In the genomic region with DNA sequence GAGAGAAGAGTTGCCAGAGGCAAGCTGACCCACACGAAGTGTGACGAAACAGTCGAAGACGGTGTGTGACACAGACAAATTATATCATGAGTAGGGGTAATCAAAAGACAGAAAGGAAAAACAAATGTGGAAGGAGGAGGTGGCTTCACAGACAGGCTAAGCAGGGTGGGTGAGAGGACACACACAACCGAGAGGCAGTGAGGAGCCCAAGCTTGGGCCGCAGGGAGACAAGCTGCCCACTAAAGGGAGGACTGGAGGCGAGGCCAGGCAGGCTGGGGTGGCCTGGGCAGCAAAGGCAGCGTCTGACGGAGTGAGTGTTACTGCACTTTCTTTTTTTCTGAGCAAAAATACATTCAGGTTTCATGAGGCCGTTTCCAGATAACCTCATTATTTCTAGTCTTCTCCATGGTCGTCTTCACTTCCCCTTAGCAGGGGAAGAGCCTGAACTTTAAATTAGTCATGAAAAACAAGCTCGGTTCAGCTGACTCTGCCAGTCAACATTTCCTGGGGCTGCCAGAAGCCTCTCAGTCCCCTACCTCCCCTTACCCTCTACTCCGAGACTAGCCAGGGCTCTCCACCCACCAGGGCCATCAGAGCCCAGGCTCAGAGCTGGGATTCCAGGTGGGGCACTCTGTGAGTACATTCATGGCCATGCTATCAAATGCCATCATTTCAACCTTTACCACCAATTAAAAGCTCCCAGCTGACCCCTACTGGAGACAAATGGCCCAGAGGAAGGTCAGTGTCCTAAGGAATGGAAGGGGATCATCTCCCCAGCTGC, we compare ENCODE assay signal across 9 cellular contexts. TPM values are rescaled to one million over a fixed set of nuclear protein-coding genes. Genes with fewer than 3 reads are reported as not detected.
A peak's percentile ranks its signal among the peaks of the same experiment; 100 is the strongest.
DNase-seq lines count a peak whose midpoint lies in the region; ATAC-seq and TF ChIP-seq lines count a peak whose summit lies in the region.
"Had no signal": no experiment of that assay in that cellular context is flagged by ENCODE, and none has a peak within 500 bp of the region (broad histone marks: within the 10 kb centered on the region; RNA-seq: fewer than 3 reads in every experiment).

No MANE protein-coding gene starts in this region.

- H3K36me3 ChIP-seq in SK-N-SH (replicated peaks in 1 of 2; ENCODE audit: control insufficient read depth in 1 of 2, insufficient read depth in 2 of 2, low read length in 1 of 2): no peaks in the 10 kb centered on the region

- CTCF ChIA-PET in AG04450 (lab: Charles Lee): interaction anchor here (3.0 kb wide), 1 partner anchor 11 kb away, joined by 23 read pairs; no protein-coding TSS in a partner anchor
- CTCF ChIA-PET in SK-N-SH (lab: Yijun Ruan, JAX): interaction anchor here (0.7 to 7.3 kb wide), 9 partner anchors 12 to 412 kb away, joined by 3 to 67 read pairs (median 4); no protein-coding TSS in a partner anchor

- H2AFZ ChIP-seq in SK-N-SH (ENCODE audit: low read depth): no peak overlapping the region

- no peaks in the 10 kb centered on the region for H4K20me1 ChIP-seq in SK-N-SH (ENCODE audit: insufficient read depth)

- POLR2A ChIA-PET in AG04450 (lab: Yijun Ruan, JAX) (interaction anchor here (1.0 kb wide), 1 partner anchor 14 kb away, joined by 3 read pairs; the partner anchor contains the start of gene ZFP36L2), SK-N-SH (lab: Yijun Ruan, JAX) (interaction anchor here (1.1 kb wide), 1 partner anchor 13 kb away, joined by 8 read pairs; no protein-coding TSS in a partner anchor)

- peak; percentile 53 for ATAC-seq in GM21515 (IDR thresholded peaks at IDR 0.05; ENCODE audit: unreplicated experiment)
- peak; percentile 66 for ATAC-seq in left lobe of liver
- ATAC-seq in HG03039 (IDR thresholded peaks at IDR 0.05; ENCODE audit: unreplicated experiment): no peak
- no peak for ATAC-seq in stimulated activated naive CD8-positive, alpha-beta T cell treated with anti-CD3 and anti-CD28 coated beads, Interleukin-15, Interleukin-2, amounts not matched to agents 100 U/mL and 50 U/mL, for 24 hours

- no peaks in the 10 kb centered on the region for H3K9me2 ChIP-seq in SK-N-SH

- no peak overlapping the region for H3K9ac ChIP-seq in SK-N-SH

- H3K9me3 ChIP-seq in AG04450 (ENCODE audit: control insufficient read depth, insufficient read depth, low read length): no peaks in the 10 kb centered on the region; the same call in 1 of the 2 replicates
- no peaks in the 10 kb centered on the region for H3K9me3 ChIP-seq in SK-N-SH

- TF ChIP-seq CTCF in AG04450 (IDR thresholded peaks at IDR 0.05; ENCODE audit: low read depth, low read length): peak; percentile 18
- 0 out of 2 replicates have a peak, but pooled peaks have one; percentile 21 for TF ChIP-seq CTCF in SK-N-SH (IDR thresholded peaks at IDR 0.05)

- no peak overlapping the region for H3K4me2 ChIP-seq in SK-N-SH

- DNase-seq in AG04450 (ENCODE audit: low read depth, low spot score): no peak
- no peak for DNase-seq in SK-N-SH
- DNase-seq in left lobe of liver (ENCODE audit: low spot score): no peak
- no peak for DNase-seq in NCI-H226
- DNase-seq in stimulated activated naive CD8-positive, alpha-beta T cell treated with anti-CD3 and anti-CD28 coated beads, Interleukin-15, Interleukin-2, amounts not matched to agents 100 U/mL and 50 U/mL, for 24 hours: no peak
- no peak for DNase-seq in central memory CD4-positive, alpha-beta T cell
- DNase-seq: activated CD4-positive, alpha-beta T cell treated with anti-CD3 and anti-CD28 coated beads for 48 hours had no signal

- H3K27me3 ChIP-seq in AG04450 (ENCODE audit: control insufficient read depth, insufficient read depth, low read length) (no peaks in the 10 kb centered on the region), SK-N-SH (ENCODE audit: insufficient read depth) (no peaks in the 10 kb centered on the region)

- no peak overlapping the region for H3K4me3 ChIP-seq in AG04450 (ENCODE audit: low read depth, low read length)
- H3K4me3 ChIP-seq in SK-N-SH (ENCODE audit: low read depth in 2 of 2, low read length in 1 of 2): no peak overlapping the region

- peaks cover 0 to 6% of the 10 kb centered on the region in 2 experiments; a peak in 1 of 4 replicates for H3K4me1 ChIP-seq in SK-N-SH (ENCODE audit: control insufficient read depth in 1 of 2, insufficient read depth in 2 of 2, low read depth in 1 of 2, low read length in 1 of 2)

- TF ChIP-seq EP300 in SK-N-SH (IDR thresholded peaks at IDR 0.05; ENCODE audit: borderline replicate concordance in 1 of 2, low read depth in 1 of 2, low read length in 1 of 2): no peak

- no peak overlapping the region for H3K27ac ChIP-seq in AG04450 (ENCODE audit: low read depth, low read length)
- no peak overlapping the region for H3K27ac ChIP-seq in SK-N-SH (ENCODE audit: low read depth in 2 of 2, low read length in 1 of 2)

- H3F3A ChIP-seq in SK-N-SH (replicated peaks; ENCODE audit: insufficient read depth): no peaks in the 10 kb centered on the region

- TF ChIP-seq RAD21 in SK-N-SH (IDR thresholded peaks at IDR 0.05; ENCODE audit: low read length): no peak; the same call in 1 of the 2 replicates

- WGBS in SK-N-SH (ENCODE audit: low lambda C conversion rate): 93% methylated on average over 13 of the region's 13 CpGs

- H3K79me2 ChIP-seq in SK-N-SH (ENCODE audit: insufficient read depth): no peaks in the 10 kb centered on the region

TF ChIP-seq in SK-N-SH, 30 proteins besides CTCF, POLR2A, EP300 and RAD21:
- TF ChIP-seq IRF3 (IDR thresholded peaks at IDR 0.05; ENCODE audit: low read depth, low read length): no peak
- TF ChIP-seq JUND (IDR thresholded peaks at IDR 0.05): no peak
- TF ChIP-seq FOXM1 (IDR thresholded peaks at IDR 0.05; ENCODE audit: low read depth): no peak
- TF ChIP-seq, protein P1, sequence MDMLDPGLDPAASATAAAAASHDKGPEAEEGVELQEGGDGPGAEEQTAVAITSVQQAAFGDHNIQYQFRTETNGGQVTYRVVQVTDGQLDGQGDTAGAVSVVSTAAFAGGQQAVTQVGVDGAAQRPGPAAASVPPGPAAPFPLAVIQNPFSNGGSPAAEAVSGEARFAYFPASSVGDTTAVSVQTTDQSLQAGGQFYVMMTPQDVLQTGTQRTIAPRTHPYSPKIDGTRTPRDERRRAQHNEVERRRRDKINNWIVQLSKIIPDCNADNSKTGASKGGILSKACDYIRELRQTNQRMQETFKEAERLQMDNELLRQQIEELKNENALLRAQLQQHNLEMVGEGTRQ (IDR thresholded peaks at IDR 0.05; ENCODE audit: borderline replicate concordance, low read depth, low read length): no peak
- TF ChIP-seq CHD2 (IDR thresholded peaks at IDR 0.05; ENCODE audit: low read length, partially characterized antibody): no peak
- TF ChIP-seq ELF1 (IDR thresholded peaks at IDR 0.05): no peak
- TF ChIP-seq SMC3 (IDR thresholded peaks at IDR 0.05; ENCODE audit: low read depth, low read length): no peak
- no peak for TF ChIP-seq EZH2phosphoT487 (IDR thresholded peaks at IDR 0.05; ENCODE audit: borderline replicate concordance, low read depth)
- no peak for TF ChIP-seq MXI1 (IDR thresholded peaks at IDR 0.05; ENCODE audit: low read depth, low read length)
- TF ChIP-seq FOSL2 (IDR thresholded peaks at IDR 0.05; ENCODE audit: borderline replicate concordance, low read depth): no peak

RNA-seq across cellular contexts. Expression of gene ZFP36L2, which starts 13.8 kb away (rescaled TPM):
- polyA plus RNA-seq in AG04450 (2011; rRNA removed) (16.0 and 18.2 TPM in 2 replicates), SK-N-SH (2012; rRNA removed) (12.5 and 18.4 TPM in 2 replicates)
- polyA minus RNA-seq in AG04450 (2011; rRNA and poly(A)+ RNA removed): 8.8 and 12.5 TPM in 2 replicates
- 22.0 and 22.2 TPM in 2 replicates for polyA plus RNA-seq in SK-N-SH (2012; cell fraction: cytosol; rRNA removed)
- polyA plus RNA-seq in SK-N-SH (2012; cell fraction: nucleus; rRNA removed): 24.1 and 24.2 TPM in 2 replicates
- total RNA-seq in left lobe of liver: 60.6 TPM

Comparison
In these comparisons a context has a peak if more than half of its experiments do, and no peak if none do; other contexts are left out.
1. ATAC-seq: peak in GM21515 (single experiment) and left lobe of liver (single experiment); none in HG03039 (single experiment) and stimulated activated naive CD8-positive, alpha-beta T cell treated with anti-CD3 and anti-CD28 coated beads, Interleukin-15, Interleukin-2, amounts not matched to agents 100 U/mL and 50 U/mL, for 24 hours (single experiment).